In the genomic region with DNA sequence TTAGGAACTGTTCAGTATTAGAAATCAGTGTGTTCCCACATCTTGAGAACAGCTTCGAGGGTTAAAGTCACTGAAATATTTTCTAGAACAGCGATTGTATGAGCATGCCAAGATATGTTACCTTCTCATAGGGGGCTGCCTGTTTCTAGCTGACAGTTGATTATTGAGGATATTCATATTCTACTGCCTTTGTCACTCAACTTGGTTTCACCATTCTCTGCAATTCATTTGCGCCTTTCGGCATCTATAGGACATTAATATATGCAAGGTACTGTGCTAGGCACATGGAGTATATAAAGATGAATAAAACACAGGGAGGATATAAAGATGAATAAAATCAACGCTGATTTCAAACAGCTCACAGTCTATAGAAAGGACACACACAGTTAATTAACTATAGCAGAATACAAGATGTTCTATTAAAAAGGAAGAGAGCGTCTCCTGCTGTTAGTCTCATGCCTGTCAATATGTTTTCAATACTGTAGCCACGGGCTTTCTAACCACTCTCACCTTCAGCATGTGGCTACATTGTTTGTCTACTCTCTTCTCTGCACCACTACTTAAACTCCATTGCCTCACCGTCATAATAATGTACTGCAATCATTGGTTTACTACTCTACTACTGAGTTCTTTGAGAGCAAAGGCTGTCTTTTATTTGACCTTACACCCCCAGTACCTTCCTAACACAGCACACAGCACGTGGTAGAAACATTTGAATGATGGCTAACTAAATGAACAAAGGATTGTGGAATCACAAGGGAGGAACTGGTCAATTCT, we compare ENCODE assay signal across 1 cellular context.
TF ChIP-seq lines count a peak whose summit lies in the region.

No MANE protein-coding gene starts in this region.

TF ChIP-seq in GM12878, 131 proteins besides CTCF, POLR2A, EP300 and RAD21 (continued from another document):
- TF ChIP-seq, protein P1, sequence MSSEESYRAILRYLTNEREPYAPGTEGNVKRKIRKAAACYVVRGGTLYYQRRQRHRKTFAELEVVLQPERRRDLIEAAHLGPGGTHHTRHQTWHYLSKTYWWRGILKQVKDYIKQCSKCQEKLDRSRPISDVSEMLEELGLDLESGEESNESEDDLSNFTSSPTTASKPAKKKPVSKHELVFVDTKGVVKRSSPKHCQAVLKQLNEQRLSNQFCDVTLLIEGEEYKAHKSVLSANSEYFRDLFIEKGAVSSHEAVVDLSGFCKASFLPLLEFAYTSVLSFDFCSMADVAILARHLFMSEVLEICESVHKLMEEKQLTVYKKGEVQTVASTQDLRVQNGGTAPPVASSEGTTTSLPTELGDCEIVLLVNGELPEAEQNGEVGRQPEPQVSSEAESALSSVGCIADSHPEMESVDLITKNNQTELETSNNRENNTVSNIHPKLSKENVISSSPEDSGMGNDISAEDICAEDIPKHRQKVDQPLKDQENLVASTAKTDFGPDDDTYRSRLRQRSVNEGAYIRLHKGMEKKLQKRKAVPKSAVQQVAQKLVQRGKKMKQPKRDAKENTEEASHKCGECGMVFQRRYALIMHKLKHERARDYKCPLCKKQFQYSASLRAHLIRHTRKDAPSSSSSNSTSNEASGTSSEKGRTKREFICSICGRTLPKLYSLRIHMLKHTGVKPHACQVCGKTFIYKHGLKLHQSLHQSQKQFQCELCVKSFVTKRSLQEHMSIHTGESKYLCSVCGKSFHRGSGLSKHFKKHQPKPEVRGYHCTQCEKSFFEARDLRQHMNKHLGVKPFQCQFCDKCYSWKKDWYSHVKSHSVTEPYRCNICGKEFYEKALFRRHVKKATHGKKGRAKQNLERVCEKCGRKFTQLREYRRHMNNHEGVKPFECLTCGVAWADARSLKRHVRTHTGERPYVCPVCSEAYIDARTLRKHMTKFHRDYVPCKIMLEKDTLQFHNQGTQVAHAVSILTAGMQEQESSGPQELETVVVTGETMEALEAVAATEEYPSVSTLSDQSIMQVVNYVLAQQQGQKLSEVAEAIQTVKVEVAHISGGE (CRISPR knock-in tag; IDR thresholded peaks at IDR 0.05): no peak
